Comparison of ENCODE assay signal across 1 cellular context in genomic region chr17:42720996-42721583, GRCh38.
TF ChIP-seq lines count a peak whose summit lies in the region.

No MANE protein-coding gene starts in this region.

TF ChIP-seq in endothelial cell of umbilical vein, 7 proteins besides CTCF, POLR2A, EP300 and RAD21 (continued from another document):
- TF ChIP-seq MAX (IDR thresholded peaks at IDR 0.05; ENCODE audit: insufficient read depth, insufficient read length) = no peak
- no peak for TF ChIP-seq POLR2AphosphoS5 (IDR thresholded peaks at IDR 0.05; ENCODE audit: insufficient read depth, low read depth, low read length)
- TF ChIP-seq GATA2 (IDR thresholded peaks at IDR 0.05; ENCODE audit: insufficient read depth, insufficient read length, low read depth, low read length) = no peak
- no peak for TF ChIP-seq FOS (IDR thresholded peaks at IDR 0.05; ENCODE audit: borderline replicate concordance, insufficient read depth, low read length)
- no peak for TF ChIP-seq EZH2 (IDR thresholded peaks at IDR 0.05; ENCODE audit: borderline replicate concordance, low read depth, low read length, severe bottlenecking)
- no peak for TF ChIP-seq MYC (IDR thresholded peaks at IDR 0.05; ENCODE audit: low read depth, low read length)
TF ChIP-seq in endothelial cell of umbilical vein: peak in this region for 0.
